Comparison of ENCODE assay signal across 1 cellular context in the genomic region with DNA sequence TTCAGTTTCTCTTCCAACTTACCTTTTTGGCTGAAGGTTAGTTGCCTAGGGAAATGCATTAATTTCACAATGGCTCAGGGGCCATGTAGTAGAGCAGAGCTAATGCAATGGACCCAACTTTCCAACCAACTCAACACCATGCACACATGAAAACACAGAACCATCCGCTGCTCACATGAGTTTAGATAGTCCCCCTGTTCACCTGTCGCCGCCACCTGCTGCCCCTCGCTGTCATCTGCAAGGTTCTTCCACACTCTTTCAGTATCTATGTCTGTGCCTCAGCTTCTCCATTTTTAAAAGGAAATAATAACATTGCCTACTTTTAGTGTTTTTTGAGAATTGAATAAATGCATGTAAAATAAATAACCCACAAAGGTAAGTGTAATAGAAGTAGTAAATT.
TF ChIP-seq lines count a peak whose summit lies in the region.

No MANE protein-coding gene starts in this region.

TF ChIP-seq in GM23338, 12 proteins besides CTCF, POLR2A, EP300 and RAD21 (continued from another document):
- TF ChIP-seq EZH2phosphoT487 (IDR thresholded peaks at IDR 0.05; ENCODE audit: unreplicated experiment) = no peak
- TF ChIP-seq NANOG (IDR thresholded peaks at IDR 0.05; ENCODE audit: borderline replicate concordance) = no peak
